ENCODE assay signal across 23 cellular contexts in the genomic region with DNA sequence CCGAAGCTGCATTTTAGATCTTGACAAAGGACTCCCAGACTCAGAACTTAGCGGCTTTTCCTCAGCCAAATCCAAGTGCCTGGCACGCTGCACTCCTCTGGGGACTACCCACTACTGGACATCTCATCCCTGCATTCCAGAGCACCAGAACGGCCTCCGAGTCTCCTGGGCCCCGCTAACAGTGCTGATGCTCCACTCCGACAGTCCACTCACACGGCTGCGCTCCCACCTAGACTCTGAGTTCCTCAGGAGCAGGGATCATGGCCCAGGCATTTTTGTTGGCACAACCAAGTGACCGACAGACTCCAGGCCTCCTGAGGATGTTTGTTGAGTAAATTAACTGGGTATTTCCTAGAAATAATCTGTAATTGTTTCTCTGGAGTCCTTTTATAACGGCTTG.
"Had no signal": no experiment of that assay in that cellular context is flagged by ENCODE, and none has a peak within 500 bp of the region (broad histone marks: within the 10 kb centered on the region; RNA-seq: fewer than 3 reads in every experiment).

No MANE protein-coding gene starts in this region.

- H3K4me3 ChIP-seq: hepatocyte, lung, spleen, upper lobe of left lung, uterus had no signal

- H3K4me1 Mint-ChIP-seq: naive B cell; nephron; stimulated activated naive B cell treated with anti-CD40 and anti-IgM and Interleukin-4, amounts not matched to agents 10 μg/mL and 1 μg/mL and 100 μg/mL, for 72 hours; stimulated activated naive CD8-positive, alpha-beta T cell treated with anti-CD3 and anti-CD28 coated beads, Interleukin-15, amount 100 ng/mL, for 72 hours had no signal

- H3K4me3 Mint-ChIP-seq: dendritic cell treated with granulocyte-macrophage colony-stimulating factor and Interleukin-4, amounts not matched to agents 40 ng/mL and 50 ng/mL, for 4 days; effector memory CD8-positive, alpha-beta T cell; naive B cell; nephron; stimulated activated naive B cell treated with anti-CD40 and anti-IgM and Interleukin-4, amounts not matched to agents 10 μg/mL and 1 μg/mL and 100 μg/mL, for 72 hours; stimulated activated naive CD8-positive, alpha-beta T cell treated with anti-CD3 and anti-CD28 coated beads, Interleukin-15, amount 100 ng/mL, for 72 hours had no signal

- H3K27me3 Mint-ChIP-seq: dendritic cell treated with granulocyte-macrophage colony-stimulating factor and Interleukin-4, amounts not matched to agents 40 ng/mL and 50 ng/mL, for 4 days; naive B cell; stimulated activated naive B cell treated with anti-CD40 and anti-IgM and Interleukin-4, amounts not matched to agents 10 μg/mL and 1 μg/mL and 100 μg/mL, for 72 hours; stimulated activated naive CD8-positive, alpha-beta T cell treated with anti-CD3 and anti-CD28 coated beads, Interleukin-15, amount 100 ng/mL, for 72 hours had no signal

- DNase-seq: effector memory CD8-positive, alpha-beta T cell; erythroblast; foreskin keratinocyte; kidney; left colon; left ventricle myocardium superior; mesenchymal stem cell; naive B cell; posterior cingulate gyrus; spleen; stimulated activated CD4-positive, alpha-beta T cell treated with anti-CD3 and anti-CD28 coated beads, Interleukin-15, amount 100 ng/mL, for 24 hours; stimulated activated CD4-positive, alpha-beta T cell treated with anti-CD3 and anti-CD28 coated beads, Interleukin-1b, Interleukin-23, amount 100 ng/mL, for 48 hours; stimulated activated CD4-positive, alpha-beta T cell treated with anti-CD3 and anti-CD28 coated beads, Interleukin-4, amount 100 ng/mL, for 24 hours; stimulated activated naive B cell treated with anti-CD40 and anti-IgM and Interleukin-4, amounts not matched to agents 10 μg/mL and 1 μg/mL and 100 μg/mL, for 72 hours; stimulated activated naive CD8-positive, alpha-beta T cell treated with anti-CD3 and anti-CD28 coated beads, Interleukin-15, amount 100 ng/mL, for 72 hours; substantia nigra; upper lobe of left lung; uterus had no signal

- H3K27ac ChIP-seq: foreskin keratinocyte, hepatocyte, spleen, upper lobe of left lung, uterus had no signal

- ATAC-seq: effector memory CD8-positive, alpha-beta T cell; foreskin keratinocyte; left colon; left ventricle myocardium superior; sciatic nerve; stimulated activated naive B cell treated with anti-CD40 and anti-IgM and Interleukin-4, amounts not matched to agents 10 μg/mL and 1 μg/mL and 100 μg/mL, for 72 hours; stimulated activated naive CD8-positive, alpha-beta T cell treated with anti-CD3 and anti-CD28 coated beads, Interleukin-15, amount 100 ng/mL, for 72 hours had no signal

- H3K27ac Mint-ChIP-seq: dendritic cell treated with granulocyte-macrophage colony-stimulating factor and Interleukin-4, amounts not matched to agents 40 ng/mL and 50 ng/mL, for 4 days; effector memory CD8-positive, alpha-beta T cell; stimulated activated naive B cell treated with anti-CD40 and anti-IgM and Interleukin-4, amounts not matched to agents 10 μg/mL and 1 μg/mL and 100 μg/mL, for 72 hours had no signal

- H3K9me3 Mint-ChIP-seq: dendritic cell treated with granulocyte-macrophage colony-stimulating factor and Interleukin-4, amounts not matched to agents 40 ng/mL and 50 ng/mL, for 4 days; effector memory CD8-positive, alpha-beta T cell; naive B cell; nephron; stimulated activated naive B cell treated with anti-CD40 and anti-IgM and Interleukin-4, amounts not matched to agents 10 μg/mL and 1 μg/mL and 100 μg/mL, for 72 hours; stimulated activated naive CD8-positive, alpha-beta T cell treated with anti-CD3 and anti-CD28 coated beads, Interleukin-15, amount 100 ng/mL, for 72 hours had no signal
